In the genomic region with DNA sequence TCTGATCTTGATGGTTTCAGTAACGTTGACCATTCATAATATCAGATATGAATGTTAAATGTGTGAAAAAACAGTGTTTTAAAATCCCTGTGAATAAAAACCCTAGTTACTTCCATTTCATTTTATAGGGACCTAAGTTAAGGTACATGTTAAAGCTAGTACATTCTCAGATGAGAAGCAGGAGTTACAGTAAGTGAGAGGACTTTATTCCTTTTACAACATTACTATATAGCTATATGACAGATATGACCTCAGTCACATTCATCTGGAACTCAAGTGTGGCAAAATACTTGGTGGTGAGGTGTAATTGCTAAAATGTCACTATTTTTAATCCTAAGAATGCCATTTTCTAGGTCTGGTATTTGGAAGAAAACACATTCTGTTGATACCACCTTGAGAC, we compare ENCODE assay signal across 22 cellular contexts.
"Had no signal": no experiment of that assay in that cellular context is flagged by ENCODE, and none has a peak within 500 bp of the region (broad histone marks: within the 10 kb centered on the region; RNA-seq: fewer than 3 reads in every experiment).

No MANE protein-coding gene starts in this region.

- H3K36me3 Mint-ChIP-seq: mesothelial cell of epicardium had no signal

- DNase-seq: colonic mucosa; dermis blood vessel endothelial cell; dorsolateral prefrontal cortex; effector CD4-positive, alpha-beta T cell; effector memory CD4-positive, alpha-beta T cell; foreskin keratinocyte; hypothalamus; immature natural killer cell; islet precursor cell; kidney; kidney glomerular epithelial cell; left lung; left ventricle myocardium superior; lower lobe of right lung; mesenchymal stem cell; naive thymus-derived CD4-positive, alpha-beta T cell had no signal

- H3K9me3 ChIP-seq: colonic mucosa, esophagus muscularis mucosa, gastroesophageal sphincter, heart left ventricle, left lung, lower lobe of right lung had no signal

- H3K4me3 Mint-ChIP-seq: immature natural killer cell; mesothelial cell of epicardium; naive thymus-derived CD4-positive, alpha-beta T cell had no signal

- H3K27ac Mint-ChIP-seq: immature natural killer cell; naive thymus-derived CD4-positive, alpha-beta T cell had no signal

- H3K27me3 Mint-ChIP-seq: naive thymus-derived CD4-positive, alpha-beta T cell had no signal

- H3K9me3 Mint-ChIP-seq: immature natural killer cell; naive thymus-derived CD4-positive, alpha-beta T cell had no signal

- ATAC-seq: foreskin keratinocyte; gastroesophageal sphincter; heart left ventricle; left lung; left ventricle myocardium superior; lower lobe of right lung; naive thymus-derived CD4-positive, alpha-beta T cell had no signal

- FAIRE-seq: endothelial cell of umbilical vein, frontal cortex, kidney had no signal
